Comparison of ENCODE assay signal across 2 cellular contexts in the genomic region with DNA sequence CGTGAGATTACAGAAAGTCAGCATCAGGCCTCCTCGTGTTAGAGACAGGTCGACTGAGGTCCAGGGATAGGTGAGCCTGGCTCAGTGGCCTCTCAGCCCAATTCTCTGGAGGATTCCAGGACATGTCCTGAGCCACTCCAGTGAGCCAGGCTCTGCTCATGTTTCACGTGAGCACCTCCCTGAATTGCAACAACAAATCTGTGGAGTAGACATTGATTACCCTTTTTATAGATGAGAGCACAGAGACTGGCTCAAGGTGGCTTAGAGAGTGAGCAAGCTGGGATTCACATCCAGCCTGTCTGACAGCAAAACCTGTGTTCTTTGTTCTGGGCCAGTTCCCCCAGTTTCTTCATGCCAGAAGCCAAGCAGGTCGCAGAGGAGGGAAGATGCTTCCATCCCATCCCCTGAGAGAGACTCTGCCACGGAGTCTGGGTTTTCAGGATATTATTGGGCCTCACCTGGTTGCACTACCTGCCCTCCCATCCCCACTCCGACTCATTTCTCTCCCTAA.
TF ChIP-seq lines count a peak whose summit lies in the region.

No MANE protein-coding gene starts in this region.

TF ChIP-seq in liver, 16 proteins besides CTCF, POLR2A, EP300 and RAD21 (continued from another document):
- no peak for TF ChIP-seq FOXA1 (IDR thresholded peaks at IDR 0.05)

TF ChIP-seq in HepG2, 621 proteins besides CTCF, POLR2A, EP300 and RAD21 (continued from another document):
- TF ChIP-seq SP4 (CRISPR knock-in tag; IDR thresholded peaks at IDR 0.05) (no peak), ZBTB37 (CRISPR knock-in tag; IDR thresholded peaks at IDR 0.05) (no peak), SP140L (CRISPR knock-in tag; IDR thresholded peaks at IDR 0.05; ENCODE audit: borderline replicate concordance) (no peak), GABPB1 (CRISPR knock-in tag; IDR thresholded peaks at IDR 0.05) (no peak), CBFB (CRISPR knock-in tag; IDR thresholded peaks at IDR 0.05) (no peak)
- TF ChIP-seq, protein P1, sequence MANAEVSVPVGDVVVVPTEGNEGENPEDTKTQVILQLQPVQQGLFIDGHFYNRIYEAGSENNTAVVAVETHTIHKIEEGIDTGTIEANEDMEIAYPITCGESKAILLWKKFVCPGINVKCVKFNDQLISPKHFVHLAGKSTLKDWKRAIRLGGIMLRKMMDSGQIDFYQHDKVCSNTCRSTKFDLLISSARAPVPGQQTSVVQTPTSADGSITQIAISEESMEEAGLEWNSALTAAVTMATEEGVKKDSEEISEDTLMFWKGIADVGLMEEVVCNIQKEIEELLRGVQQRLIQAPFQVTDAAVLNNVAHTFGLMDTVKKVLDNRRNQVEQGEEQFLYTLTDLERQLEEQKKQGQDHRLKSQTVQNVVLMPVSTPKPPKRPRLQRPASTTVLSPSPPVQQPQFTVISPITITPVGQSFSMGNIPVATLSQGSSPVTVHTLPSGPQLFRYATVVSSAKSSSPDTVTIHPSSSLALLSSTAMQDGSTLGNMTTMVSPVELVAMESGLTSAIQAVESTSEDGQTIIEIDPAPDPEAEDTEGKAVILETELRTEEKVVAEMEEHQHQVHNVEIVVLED (CRISPR knock-in tag; IDR thresholded peaks at IDR 0.05; ENCODE audit: borderline replicate concordance), result no peak
TF ChIP-seq in HepG2: peak in this region for 0.
